ENCODE assay signal across 34 cellular contexts in genomic region chr10:126647116-126647515, GRCh38. TPM values are rescaled to one million over a fixed set of nuclear protein-coding genes. Genes with fewer than 3 reads are reported as not detected.
"Had no signal": no experiment of that assay in that cellular context is flagged by ENCODE, and none has a peak within 500 bp of the region (broad histone marks: within the 10 kb centered on the region; RNA-seq: fewer than 3 reads in every experiment).

No MANE protein-coding gene starts in this region.

- H3K4me3 Mint-ChIP-seq: activated CD4-positive, alpha-beta memory T cell treated with anti-CD3 and anti-CD28 coated beads, Interleukin-2, amount 10 ng/mL, durations not matched to agents 7 days and 5 days; activated CD4-positive, alpha-beta T cell treated with anti-CD3 and anti-CD28 coated beads, Interleukin-2, amount 10 ng/mL, durations not matched to agents 7 days and 5 days; activated naive CD4-positive, alpha-beta T cell treated with anti-CD3 and anti-CD28 coated beads, Interleukin-2, amount 10 ng/mL, durations not matched to agents 7 days and 5 days; activated naive CD8-positive, alpha-beta T cell treated with anti-CD3 and anti-CD28 coated beads, Interleukin-2, amount 10 ng/mL, durations not matched to agents 7 days and 5 days; activated T-cell treated with anti-CD3 and anti-CD28 coated beads, Interleukin-2, amount 50 U/mL, for 24 hours; activated T-cell treated with anti-CD3 and anti-CD28 coated beads, Interleukin-2, amount 50 U/mL, for 72 hours; WTC11 had no signal

- H3K4me1 ChIP-seq: ascending aorta, gastroesophageal sphincter had no signal

- H3K9me3 ChIP-seq: ascending aorta, esophagus squamous epithelium, gastroesophageal sphincter, heart right ventricle had no signal

- FAIRE-seq: colon, endometrium, endothelial cell of umbilical vein had no signal

- H3K27me3 Mint-ChIP-seq: activated CD4-positive, alpha-beta memory T cell treated with anti-CD3 and anti-CD28 coated beads, Interleukin-2, amount 10 ng/mL, durations not matched to agents 7 days and 5 days; activated CD4-positive, alpha-beta T cell treated with anti-CD3 and anti-CD28 coated beads, Interleukin-2, amount 10 ng/mL, durations not matched to agents 7 days and 5 days; activated naive CD4-positive, alpha-beta T cell treated with anti-CD3 and anti-CD28 coated beads, Interleukin-2, amount 10 ng/mL, durations not matched to agents 7 days and 5 days; activated naive CD8-positive, alpha-beta T cell treated with anti-CD3 and anti-CD28 coated beads, Interleukin-2, amount 10 ng/mL, durations not matched to agents 7 days and 5 days; activated T-cell treated with anti-CD3 and anti-CD28 coated beads, Interleukin-2, amount 50 U/mL, for 24 hours had no signal

- H3K4me3 ChIP-seq: ascending aorta, esophagus squamous epithelium, gastroesophageal sphincter, heart right ventricle had no signal

- DNase-seq: activated CD4-positive, alpha-beta memory T cell treated with anti-CD3 and anti-CD28 coated beads, Interleukin-2, amount 10 ng/mL, durations not matched to agents 7 days and 5 days; activated CD4-positive, alpha-beta T cell treated with anti-CD3 and anti-CD28 coated beads for 1 hour; activated CD4-positive, alpha-beta T cell treated with anti-CD3 and anti-CD28 coated beads for 4 hours; activated CD4-positive, alpha-beta T cell treated with anti-CD3 and anti-CD28 coated beads, Interleukin-2, amount 10 ng/mL, durations not matched to agents 7 days and 5 days; activated CD4-positive, alpha-beta T cell treated with anti-CD3 and anti-CD28 coated beads, Interleukin-2, amount 50 U/mL, for 4 hours; activated CD8-positive, alpha-beta memory T cell treated with anti-CD3 and anti-CD28 coated beads, Interleukin-2, amount 50 U/mL, for 48 hours; activated gamma-delta T cell; activated naive CD4-positive, alpha-beta T cell; activated naive CD4-positive, alpha-beta T cell treated with anti-CD3 and anti-CD28 coated beads, Interleukin-2, amount 10 ng/mL, durations not matched to agents 7 days and 5 days; activated naive CD8-positive, alpha-beta T cell treated with anti-CD3 and anti-CD28 coated beads, Interleukin-2, amount 10 ng/mL, durations not matched to agents 7 days and 5 days; activated T-cell treated with anti-CD3 and anti-CD28 coated beads for 4 hours; activated T-cell treated with anti-CD3 and anti-CD28 coated beads, Interleukin-2, amount 50 U/mL, for 24 hours; activated T-cell treated with anti-CD3 and anti-CD28 coated beads, Interleukin-2, amount 50 U/mL, for 72 hours; brain microvascular endothelial cell; caudate nucleus; cortex of kidney; dermis blood vessel endothelial cell; effector CD8-positive, alpha-beta T cell; esophagus squamous epithelium; foreskin melanocyte; heart right ventricle; T-helper 2 cell had no signal

- H3K27ac Mint-ChIP-seq: activated CD4-positive, alpha-beta memory T cell treated with anti-CD3 and anti-CD28 coated beads, Interleukin-2, amount 10 ng/mL, durations not matched to agents 7 days and 5 days; activated CD4-positive, alpha-beta T cell treated with anti-CD3 and anti-CD28 coated beads, Interleukin-2, amount 10 ng/mL, durations not matched to agents 7 days and 5 days; activated naive CD4-positive, alpha-beta T cell treated with anti-CD3 and anti-CD28 coated beads, Interleukin-2, amount 10 ng/mL, durations not matched to agents 7 days and 5 days; activated naive CD4-positive, alpha-beta T cell treated with anti-CD3 and anti-CD28 coated beads, Interleukin-2, amount 50 U/mL, for 72 hours; activated naive CD8-positive, alpha-beta T cell treated with anti-CD3 and anti-CD28 coated beads, Interleukin-2, amount 10 ng/mL, durations not matched to agents 7 days and 5 days; activated T-cell treated with anti-CD3 and anti-CD28 coated beads, Interleukin-2, amount 50 U/mL, for 24 hours; activated T-cell treated with anti-CD3 and anti-CD28 coated beads, Interleukin-2, amount 50 U/mL, for 72 hours; WTC11 had no signal

- H3K36me3 Mint-ChIP-seq: activated naive CD4-positive, alpha-beta T cell treated with anti-CD3 and anti-CD28 coated beads, Interleukin-2, amount 10 ng/mL, durations not matched to agents 7 days and 5 days; activated naive CD4-positive, alpha-beta T cell treated with anti-CD3 and anti-CD28 coated beads, Interleukin-2, amount 50 U/mL, for 72 hours; activated naive CD8-positive, alpha-beta T cell treated with anti-CD3 and anti-CD28 coated beads, Interleukin-2, amount 10 ng/mL, durations not matched to agents 7 days and 5 days; WTC11 had no signal

- H3K4me1 Mint-ChIP-seq: activated CD4-positive, alpha-beta memory T cell treated with anti-CD3 and anti-CD28 coated beads, Interleukin-2, amount 10 ng/mL, durations not matched to agents 7 days and 5 days; activated CD4-positive, alpha-beta T cell treated with anti-CD3 and anti-CD28 coated beads, Interleukin-2, amount 10 ng/mL, durations not matched to agents 7 days and 5 days; activated naive CD4-positive, alpha-beta T cell treated with anti-CD3 and anti-CD28 coated beads, Interleukin-2, amount 10 ng/mL, durations not matched to agents 7 days and 5 days; activated naive CD8-positive, alpha-beta T cell treated with anti-CD3 and anti-CD28 coated beads, Interleukin-2, amount 10 ng/mL, durations not matched to agents 7 days and 5 days had no signal

- H3K27me3 ChIP-seq: ascending aorta, brain microvascular endothelial cell, esophagus squamous epithelium, gastroesophageal sphincter, heart right ventricle had no signal

- H3K27ac ChIP-seq: ascending aorta, brain microvascular endothelial cell, esophagus squamous epithelium, gastroesophageal sphincter, heart right ventricle, VCaP had no signal

- H3K36me3 ChIP-seq: ascending aorta, brain microvascular endothelial cell, esophagus squamous epithelium, gastroesophageal sphincter, heart right ventricle had no signal

- H3K9me3 Mint-ChIP-seq: activated CD4-positive, alpha-beta memory T cell treated with anti-CD3 and anti-CD28 coated beads, Interleukin-2, amount 10 ng/mL, durations not matched to agents 7 days and 5 days; activated naive CD8-positive, alpha-beta T cell treated with anti-CD3 and anti-CD28 coated beads, Interleukin-2, amount 10 ng/mL, durations not matched to agents 7 days and 5 days; activated T-cell treated with anti-CD3 and anti-CD28 coated beads, Interleukin-2, amount 50 U/mL, for 24 hours had no signal

RNA-seq across cellular contexts. Expression of gene C10orf90, which starts 23.4 kb away (rescaled TPM):
- total RNA-seq: activated CD4-positive, alpha-beta memory T cell treated with anti-CD3 and anti-CD28 coated beads, Interleukin-2, amount 10 ng/mL, durations not matched to agents 7 days and 5 days; activated CD4-positive, alpha-beta T cell treated with anti-CD3 and anti-CD28 coated beads, Interleukin-2, amount 10 ng/mL, durations not matched to agents 7 days and 5 days; activated naive CD4-positive, alpha-beta T cell treated with anti-CD3 and anti-CD28 coated beads, Interleukin-2, amount 50 U/mL, for 72 hours; activated naive CD8-positive, alpha-beta T cell treated with anti-CD3 and anti-CD28 coated beads, Interleukin-2, amount 10 ng/mL, durations not matched to agents 7 days and 5 days; activated T-cell treated with anti-CD3 and anti-CD28 coated beads, Interleukin-2, amount 50 U/mL, for 72 hours; ascending aorta; chondrocyte; dermis blood vessel endothelial cell; endothelial cell of umbilical vein; fibroblast of villous mesenchyme; gastroesophageal sphincter; glomerular endothelial cell; T-helper 1 cell treated with Interleukin-12 subunit alpha and Interleukin-12 subunit beta and Interleukin-4 antibody, amounts not matched to agents 30 ng/mL and 1 ng/mL, for 36 hours had no signal
- polyA plus RNA-seq: endothelial cell of umbilical vein had no signal
